8 cellular contexts compared by ENCODE assay signal in genomic region chr22:31631381-31631780, GRCh38. TPM values are rescaled to one million over a fixed set of nuclear protein-coding genes. Genes with fewer than 3 reads are reported as not detected.
DNase-seq lines count a peak whose midpoint lies in the region; ATAC-seq and TF ChIP-seq lines count a peak whose summit lies in the region.

No MANE protein-coding gene starts in this region.

- no peak overlapping the region for H2AK5ac ChIP-seq in trophoblast cell (ENCODE audit: low read length)

- DNase-seq in RWPE2 (ENCODE audit: low spot score) (no peak), trophoblast cell (no peak), GM19240 (ENCODE audit: insufficient read length, low spot score) (no peak), DMS79 (lab: John Stamatoyannopoulos, UW) (no peak)

- H3K36me3 ChIP-seq in ES-I3 (ENCODE audit: insufficient read depth, low read length) (no peaks in the 10 kb centered on the region; the same call in 1 of the 2 replicates), RWPE2 (ENCODE audit: low read depth) (peaks cover 3% of the 10 kb centered on the region; the same call in 1 of the 2 replicates), esophagus (ENCODE audit: control insufficient read depth in 2 of 2, insufficient read depth in 2 of 2, low read length in 1 of 2) (peaks cover 0 to 12% of the 10 kb centered on the region in 2 donors), trophoblast cell (ENCODE audit: control insufficient read depth in 1 of 2, insufficient read depth in 2 of 2, low read length in 2 of 2) (peaks cover 6 to 14% of the 10 kb centered on the region in 2 experiments)

- H4K8ac ChIP-seq in trophoblast cell (ENCODE audit: low read depth, low read length) = peak overlapping the region; percentile 41

- peaks cover 10% of the 10 kb centered on the region for H3K79me1 ChIP-seq in trophoblast cell (ENCODE audit: low read length)

- H2AFZ ChIP-seq in trophoblast cell (ENCODE audit: insufficient read depth, low read length, poor library complexity) = peak overlapping the region; percentile 38

- no peak for TF ChIP-seq CTCF in RWPE2 (IDR thresholded peaks at IDR 0.05; ENCODE audit: poor library complexity, severe bottlenecking)

- H3K27me3 ChIP-seq in RWPE2 (ENCODE audit: insufficient read depth, poor library complexity, severe bottlenecking) = no peaks in the 10 kb centered on the region
- H3K27me3 ChIP-seq in esophagus (ENCODE audit: control insufficient read depth in 1 of 2, insufficient read depth in 2 of 2, low read length in 2 of 2) = no peaks in the 10 kb centered on the region
- no peaks in the 10 kb centered on the region for H3K27me3 ChIP-seq in trophoblast cell (ENCODE audit: insufficient read depth, low read length)

- H3K4me3 ChIP-seq in RWPE2 (ENCODE audit: severe bottlenecking) (no peak overlapping the region), esophagus (ENCODE audit: low read depth in 1 of 2, low read length in 2 of 2) (no peak overlapping the region), trophoblast cell (ENCODE audit: low read depth, low read length) (peak overlapping the region; percentile 80)

- H3K9me3 ChIP-seq in ES-I3 (ENCODE audit: control insufficient read depth, insufficient read depth, low read length) (no peaks in the 10 kb centered on the region), RWPE2 (ENCODE audit: severe bottlenecking) (no peaks in the 10 kb centered on the region), esophagus (ENCODE audit: control insufficient read depth in 2 of 2, insufficient read depth in 1 of 2, low read depth in 1 of 2, low read length in 1 of 2) (no peaks in the 10 kb centered on the region), trophoblast cell (ENCODE audit: insufficient read depth, low read depth, low read length) (no peaks in the 10 kb centered on the region)

- no peak overlapping the region for H3K4ac ChIP-seq in trophoblast cell (ENCODE audit: low read depth, low read length)

- no peak overlapping the region for H2BK5ac ChIP-seq in trophoblast cell (ENCODE audit: low read depth, low read length, poor library complexity)

- H3K14ac ChIP-seq in trophoblast cell (ENCODE audit: low read length) = no peak overlapping the region

- H3K9ac ChIP-seq in ES-I3 (ENCODE audit: low read depth, low read length) = peak overlapping the region; percentile 83; the same call in 1 of the 2 replicates
- peak overlapping the region; percentile 55 for H3K9ac ChIP-seq in trophoblast cell (ENCODE audit: low read length)

- no peak overlapping the region for H3K23ac ChIP-seq in trophoblast cell (ENCODE audit: low read length)

- peak overlapping the region; percentile 79 for H3K4me2 ChIP-seq in trophoblast cell (ENCODE audit: low read length)

- 82% methylated on average over 9 of the region's 9 CpGs for WGBS in esophagus, 2 donors
- WGBS in trophoblast cell (ENCODE audit: extremely low coverage, insufficient coverage, insufficient read length) = no CpG with 5 or more reads among the region's 9 CpGs

- ATAC-seq in RWPE2 (ENCODE audit: low read depth) (no peak), HG03175 (IDR thresholded peaks at IDR 0.05; ENCODE audit: unreplicated experiment) (no peak), HG03159 (IDR thresholded peaks at IDR 0.05; ENCODE audit: unreplicated experiment) (no peak)

- peak overlapping the region; percentile 37 for H4K91ac ChIP-seq in trophoblast cell (ENCODE audit: low read depth, low read length)

- H3K18ac ChIP-seq in trophoblast cell (ENCODE audit: low read length) = no peak overlapping the region

- no peak overlapping the region for H2BK120ac ChIP-seq in trophoblast cell (ENCODE audit: insufficient read depth, low read length, poor library complexity)

- peak overlapping the region; percentile 66 for H3K27ac ChIP-seq in RWPE2 (ENCODE audit: poor library complexity, severe bottlenecking)
- peak overlapping the region; percentile 68 to 81 for H3K27ac ChIP-seq in esophagus (ENCODE audit: low read depth in 2 of 2, low read length in 1 of 2)
- H3K27ac ChIP-seq in trophoblast cell (ENCODE audit: low read depth, low read length) = peak overlapping the region; percentile 35

- H4K12ac ChIP-seq in trophoblast cell (ENCODE audit: low read depth, low read length) = no peak overlapping the region

- no peak overlapping the region for H2BK12ac ChIP-seq in trophoblast cell (ENCODE audit: low read length)

- H3K4me1 ChIP-seq in ES-I3 (ENCODE audit: insufficient read depth, low read length) = peaks cover 12% of the 10 kb centered on the region; the same call in 1 of the 2 replicates
- no peaks in the 10 kb centered on the region for H3K4me1 ChIP-seq in RWPE2 (ENCODE audit: insufficient read depth, poor library complexity, severe bottlenecking)
- peaks cover 12 to 39% of the 10 kb centered on the region in 2 donors for H3K4me1 ChIP-seq in esophagus (ENCODE audit: control insufficient read depth in 2 of 2, insufficient read depth in 2 of 2, low read length in 1 of 2)
- peaks cover 16 to 28% of the 10 kb centered on the region in 2 experiments for H3K4me1 ChIP-seq in trophoblast cell (ENCODE audit: control insufficient read depth in 1 of 2, insufficient read depth in 2 of 2, low read length in 2 of 2)

- peaks cover 20% of the 10 kb centered on the region for H3K79me2 ChIP-seq in trophoblast cell (ENCODE audit: control insufficient read depth, insufficient read depth, low read length, poor library complexity)

RNA-seq across cellular contexts. Expression of gene PISD, which starts 30.6 kb away (rescaled TPM):
- 10 to 100 TPM; 24.7 to 30.4 TPM for polyA plus RNA-seq in esophagus
- polyA plus RNA-seq in trophoblast cell (2013) = 26.1 and 26.7 TPM in 2 replicates
